20 cellular contexts compared by ENCODE assay signal in genomic region chr9:16386579-16387077, GRCh38.
A peak's percentile ranks its signal among the peaks of the same experiment; 100 is the strongest.
DNase-seq lines count a peak whose midpoint lies in the region; ATAC-seq, FAIRE-seq and TF ChIP-seq lines count a peak whose summit lies in the region.
"Had no signal": no experiment of that assay in that cellular context is flagged by ENCODE, and none has a peak within 500 bp of the region (broad histone marks: within the 10 kb centered on the region; RNA-seq: fewer than 3 reads in every experiment).

No MANE protein-coding gene starts in this region.

- no peak for ATAC-seq in RWPE2 (ENCODE audit: low read depth)
- no peak for ATAC-seq in HepG2

- H3K4me2 ChIP-seq in HepG2 (ENCODE audit: low read depth, low read length): no peak overlapping the region

- H3K27ac ChIP-seq in RWPE2 (ENCODE audit: poor library complexity, severe bottlenecking) (peak overlapping the region; percentile 53), coronary artery (no peak overlapping the region), HepG2 (ENCODE audit: extremely low read length, insufficient read depth, low read length) (no peak overlapping the region), uterus (no peak overlapping the region)

- in situ Hi-C loops in HepG2 (cut with HindIII; ENCODE audit: extremely low pct_ligation_motif_present, low pct_unique_long_range_greater_than_20kb): no loop called here

- no peak for FAIRE-seq in HepG2 (lab: Jason Lieb, UNC)
- FAIRE-seq: HTR-8/SVneo had no signal

- BruUV-seq in Calu3 (replicated peaks; lab: Mats Ljungman, UMichigan) (no TSS peak), HepG2 (replicated peaks; lab: Mats Ljungman, UMichigan) (no TSS peak)

- no peak overlapping the region for H3K9ac ChIP-seq in HepG2 (ENCODE audit: insufficient read depth, low read depth, low read length)

- H4K20me1 ChIP-seq in HepG2 (ENCODE audit: insufficient read depth, low read length): no peaks in the 10 kb centered on the region

- no peak for DNase-seq in Calu3
- DNase-seq in RWPE2 (ENCODE audit: low spot score): no peak
- peak; percentile 17 for DNase-seq in coronary artery (ENCODE audit: low spot score)
- no peak for DNase-seq in HepG2 (ENCODE audit: low spot score)
- no peak for DNase-seq in NCI-H1930 (lab: John Stamatoyannopoulos, UW)
- no peak for DNase-seq in uterus
- no peak for DNase-seq in NCI-H128 (lab: John Stamatoyannopoulos, UW; ENCODE audit: unreplicated experiment)
- no peak for DNase-seq in H4 (ENCODE audit: low spot score)
- DNase-seq: ACHN, C1 segment of cervical spinal cord, DMS79 treated with DMSO at 0.1 percent for 48 hours, NCI-H1105, NCI-H1694 treated with DMSO at 0.1 percent for 48 hours, NCI-H2107, NCI-H510A, NCI-H774, PC-3, RPMI8226, SIG-M5 had no signal

- H3K4me3 ChIP-seq in RWPE2 (ENCODE audit: severe bottlenecking): no peak overlapping the region
- no peak overlapping the region for H3K4me3 ChIP-seq in coronary artery
- H3K4me3 ChIP-seq in HepG2 (replicated peaks in 1 of 3; ENCODE audit: insufficient read depth in 1 of 3, low read depth in 2 of 3, low read length in 3 of 3): no peak overlapping the region
- H3K4me3 ChIP-seq in uterus: no peak overlapping the region

- H3K36me3 Mint-ChIP-seq in Calu3 (ENCODE audit: insufficient read depth, unreplicated experiment): no peaks in the 10 kb centered on the region

- H3K36me3 ChIP-seq in RWPE2 (ENCODE audit: low read depth) (no peaks in the 10 kb centered on the region), HepG2 (replicated peaks in 1 of 2; ENCODE audit: control insufficient read depth in 1 of 2, insufficient read depth in 2 of 2, low read length in 2 of 2) (no peaks in the 10 kb centered on the region), uterus (no peaks in the 10 kb centered on the region)

- peak overlapping the region; percentile 64 for H3K27ac Mint-ChIP-seq in Calu3 (ENCODE audit: unreplicated experiment)

- H3K4me3 Mint-ChIP-seq in Calu3 (ENCODE audit: low read depth, unreplicated experiment): no peak overlapping the region

- no peak overlapping the region for H2AFZ ChIP-seq in HepG2 (ENCODE audit: low read length)

- TF ChIP-seq CTCF in Calu3 (IDR thresholded peaks at IDR 0.05; ENCODE audit: unreplicated experiment): no peak
- TF ChIP-seq CTCF in RWPE2 (IDR thresholded peaks at IDR 0.05; ENCODE audit: poor library complexity, severe bottlenecking): no peak
- TF ChIP-seq CTCF in coronary artery (IDR thresholded peaks at IDR 0.05): no peak
- no peak for TF ChIP-seq CTCF in HepG2 (CRISPR knock-in tag; IDR thresholded peaks at IDR 0.05)
- TF ChIP-seq CTCF in uterus (IDR thresholded peaks at IDR 0.05): no peak

- no peak for TF ChIP-seq EP300 in HepG2 (IDR thresholded peaks at IDR 0.05; ENCODE audit: low read depth in 2 of 2, low read length in 2 of 2)
- TF ChIP-seq EP300 in HepG2 (CRISPR knock-in tag; IDR thresholded peaks at IDR 0.05; ENCODE audit: borderline replicate concordance): no peak

- H3K27me3 ChIP-seq in RWPE2 (ENCODE audit: insufficient read depth, poor library complexity, severe bottlenecking): no peaks in the 10 kb centered on the region
- H3K27me3 ChIP-seq in HepG2 (ENCODE audit: control insufficient read depth in 1 of 2, insufficient read depth in 2 of 2, low read length in 2 of 2): no peaks in the 10 kb centered on the region
- no peaks in the 10 kb centered on the region for H3K27me3 ChIP-seq in uterus

- POLR2A ChIA-PET in HepG2 (lab: Yijun Ruan, JAX): no interaction called here

- peaks cover 15% of the 10 kb centered on the region for H3K4me1 ChIP-seq in RWPE2 (ENCODE audit: insufficient read depth, poor library complexity, severe bottlenecking)
- no peaks in the 10 kb centered on the region for H3K4me1 ChIP-seq in HepG2 (ENCODE audit: insufficient read depth, low read length)
- no peaks in the 10 kb centered on the region for H3K4me1 ChIP-seq in uterus

- no peaks in the 10 kb centered on the region for H3K27me3 Mint-ChIP-seq in Calu3 (ENCODE audit: unreplicated experiment)

- H3K9me3 Mint-ChIP-seq in Calu3 (ENCODE audit: low read depth, unreplicated experiment): no peaks in the 10 kb centered on the region

- H3K4me1 Mint-ChIP-seq in Calu3 (ENCODE audit: low read depth, unreplicated experiment): no peaks in the 10 kb centered on the region

- H3K79me2 ChIP-seq in HepG2 (ENCODE audit: insufficient read depth, low read length): no peaks in the 10 kb centered on the region

- no peak for TF ChIP-seq POLR2A in HepG2 (IDR thresholded peaks at IDR 0.05; ENCODE audit: insufficient read depth in 1 of 2, low read depth in 2 of 2, low read length in 2 of 2)
- TF ChIP-seq POLR2A in uterus (IDR thresholded peaks at IDR 0.05): no peak

- CTCF ChIA-PET in Calu3 (lab: Charles Lee) (no interaction called here), HepG2 (lab: Yijun Ruan, JAX; ENCODE audit: low intra/inter-chr PET ratio, low total read pairs) (no interaction called here)

- intact Hi-C loops in Calu3 (cut with micrococcal nuclease; ENCODE audit: unreplicated experiment) (no loop called here), HepG2 (cut with micrococcal nuclease; ENCODE audit: unreplicated experiment) (no loop called here), uterus (cut with DNase I; ENCODE audit: low total_unique reads) (no loop called here)

- TF ChIP-seq RAD21 in HepG2 (CRISPR knock-in tag; IDR thresholded peaks at IDR 0.05): no peak

- 16% methylated on average over 5 of the region's 5 CpGs for WGBS in HepG2 (ENCODE audit: low lambda C conversion rate)

- H3K9me3 ChIP-seq in RWPE2 (ENCODE audit: severe bottlenecking) (no peaks in the 10 kb centered on the region), HepG2 (ENCODE audit: low read length) (peaks cover 3% of the 10 kb centered on the region; the same call in 1 of the 2 replicates), uterus (no peaks in the 10 kb centered on the region)

TF ChIP-seq in HepG2, 621 proteins besides CTCF, POLR2A, EP300 and RAD21:
- no peak for TF ChIP-seq ZBTB20 (CRISPR knock-in tag; IDR thresholded peaks at IDR 0.05; ENCODE audit: borderline replicate concordance, low read depth)
- TF ChIP-seq, protein P1, sequence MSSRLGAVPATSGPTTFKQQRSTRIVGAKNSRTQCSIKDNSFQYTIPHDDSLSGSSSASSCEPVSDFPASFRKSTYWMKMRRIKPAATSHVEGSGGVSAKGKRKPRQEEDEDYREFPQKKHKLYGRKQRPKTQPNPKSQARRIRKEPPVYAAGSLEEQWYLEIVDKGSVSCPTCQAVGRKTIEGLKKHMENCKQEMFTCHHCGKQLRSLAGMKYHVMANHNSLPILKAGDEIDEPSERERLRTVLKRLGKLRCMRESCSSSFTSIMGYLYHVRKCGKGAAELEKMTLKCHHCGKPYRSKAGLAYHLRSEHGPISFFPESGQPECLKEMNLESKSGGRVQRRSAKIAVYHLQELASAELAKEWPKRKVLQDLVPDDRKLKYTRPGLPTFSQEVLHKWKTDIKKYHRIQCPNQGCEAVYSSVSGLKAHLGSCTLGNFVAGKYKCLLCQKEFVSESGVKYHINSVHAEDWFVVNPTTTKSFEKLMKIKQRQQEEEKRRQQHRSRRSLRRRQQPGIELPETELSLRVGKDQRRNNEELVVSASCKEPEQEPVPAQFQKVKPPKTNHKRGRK (CRISPR knock-in tag; IDR thresholded peaks at IDR 0.05): no peak
- no peak for TF ChIP-seq SIX1 (CRISPR knock-in tag; IDR thresholded peaks at IDR 0.05; ENCODE audit: borderline replicate concordance)
- TF ChIP-seq MNT (IDR thresholded peaks at IDR 0.05): peak; percentile 57
- TF ChIP-seq TERF1 (CRISPR knock-in tag; IDR thresholded peaks at IDR 0.05): no peak
